In genomic region chr3:165195226-165195625, GRCh38 we compare ENCODE assay signal across 11 cellular contexts. TPM values are rescaled to one million over a fixed set of nuclear protein-coding genes. Genes with fewer than 3 reads are reported as not detected.
DNase-seq lines count a peak whose midpoint lies in the region; ATAC-seq and TF ChIP-seq lines count a peak whose summit lies in the region.
"Had no signal": no experiment of that assay in that cellular context is flagged by ENCODE, and none has a peak within 500 bp of the region (broad histone marks: within the 10 kb centered on the region; RNA-seq: fewer than 3 reads in every experiment).

No MANE protein-coding gene starts in this region.

- H3K36me3 ChIP-seq in esophagus (ENCODE audit: control insufficient read depth in 2 of 2, insufficient read depth in 2 of 2, low read length in 1 of 2): no peaks in the 10 kb centered on the region
- H3K36me3 ChIP-seq in neural progenitor cell: no peaks in the 10 kb centered on the region

- no peak for ATAC-seq in activated CD8-positive, alpha-beta T cell treated with anti-CD3 and anti-CD28 coated beads, Interleukin-2, amount 10 ng/mL, durations not matched to agents 7 days and 5 days
- ATAC-seq in GM21529 (IDR thresholded peaks at IDR 0.05; ENCODE audit: unreplicated experiment): no peak

- H3K4me3 Mint-ChIP-seq in Calu3 (ENCODE audit: low read depth, unreplicated experiment): peak overlapping the region; percentile 82
- H3K4me3 Mint-ChIP-seq in neural progenitor cell: peak overlapping the region; percentile 90
- H3K4me3 Mint-ChIP-seq in activated CD8-positive, alpha-beta T cell treated with anti-CD3 and anti-CD28 coated beads, Interleukin-2, amount 10 ng/mL, durations not matched to agents 7 days and 5 days: no peak overlapping the region

- no TSS peak for BruUV-seq in Calu3 (replicated peaks; lab: Mats Ljungman, UMichigan)

- peak overlapping the region; percentile 86 for H2AFZ ChIP-seq in neural progenitor cell (replicated peaks)

- CTCF ChIA-PET in Calu3 (lab: Charles Lee): interaction anchor here (0.6 to 0.9 kb wide), 2 partner anchors 12 to 235 kb away, joined by 3 read pairs; no protein-coding TSS in a partner anchor
- CTCF ChIA-PET in activated CD8-positive, alpha-beta T cell treated with anti-CD3 and anti-CD28 coated beads, Interleukin-2, amount 10 ng/mL, durations not matched to agents 7 days and 5 days (lab: Charles Lee): interaction anchor here (1.4 kb wide), 1 partner anchor 11 kb away, joined by 7 read pairs; no protein-coding TSS in a partner anchor

- H3K27me3 Mint-ChIP-seq in Calu3 (ENCODE audit: unreplicated experiment) (peaks cover 37% of the 10 kb centered on the region), neural progenitor cell (ENCODE audit: insufficient read depth, low read depth) (peaks cover 30% of the 10 kb centered on the region)
- H3K27me3 Mint-ChIP-seq in activated CD8-positive, alpha-beta T cell treated with anti-CD3 and anti-CD28 coated beads, Interleukin-2, amount 10 ng/mL, durations not matched to agents 7 days and 5 days (ENCODE audit: low read depth): peaks cover 53% of the 10 kb centered on the region

- H3K27me3 ChIP-seq in esophagus (ENCODE audit: control insufficient read depth in 1 of 2, insufficient read depth in 2 of 2, low read length in 2 of 2) (peaks cover 0 to 16% of the 10 kb centered on the region in 2 donors), neural progenitor cell (peaks cover 71% of the 10 kb centered on the region)

- H3K4me3 ChIP-seq in esophagus (ENCODE audit: low read depth in 1 of 2, low read length in 2 of 2): peak overlapping the region; percentile 24 to 56
- H3K4me3 ChIP-seq in neural progenitor cell: peak overlapping the region; percentile 83

- no peaks in the 10 kb centered on the region for H3K9me3 Mint-ChIP-seq in Calu3 (ENCODE audit: low read depth, unreplicated experiment)
- no peaks in the 10 kb centered on the region for H3K9me3 Mint-ChIP-seq in neural progenitor cell
- H3K9me3 Mint-ChIP-seq in activated CD8-positive, alpha-beta T cell treated with anti-CD3 and anti-CD28 coated beads, Interleukin-2, amount 10 ng/mL, durations not matched to agents 7 days and 5 days (ENCODE audit: insufficient read depth): no peaks in the 10 kb centered on the region

- H3K4me1 ChIP-seq in esophagus (ENCODE audit: control insufficient read depth in 2 of 2, insufficient read depth in 2 of 2, low read length in 1 of 2): peaks cover 3% of the 10 kb centered on the region in 2 donors
- H3K4me1 ChIP-seq in neural progenitor cell: peaks cover 30% of the 10 kb centered on the region

- H3K36me3 Mint-ChIP-seq in Calu3 (ENCODE audit: insufficient read depth, unreplicated experiment): peaks cover 17% of the 10 kb centered on the region
- H3K36me3 Mint-ChIP-seq in neural progenitor cell: no peaks in the 10 kb centered on the region
- peaks cover 2% of the 10 kb centered on the region for H3K36me3 Mint-ChIP-seq in activated CD8-positive, alpha-beta T cell treated with anti-CD3 and anti-CD28 coated beads, Interleukin-2, amount 10 ng/mL, durations not matched to agents 7 days and 5 days (ENCODE audit: low read depth)

- DNase-seq in Calu3: no peak
- peak; percentile 75 for DNase-seq in NCI-H1105 treated with DMSO at 0.1 percent for 48 hours (lab: John Stamatoyannopoulos, UW)
- DNase-seq in neural progenitor cell (ENCODE audit: low spot score): peak; percentile 26
- no peak for DNase-seq in activated CD8-positive, alpha-beta T cell treated with anti-CD3 and anti-CD28 coated beads, Interleukin-2, amount 10 ng/mL, durations not matched to agents 7 days and 5 days
- DNase-seq in activated CD4-positive, CD25-positive, alpha-beta regulatory T cell treated with anti-CD3 and anti-CD28 coated beads, Interleukin-2, amount 50 U/mL, for 72 hours: no peak
- DNase-seq in GM13976 (ENCODE audit: low spot score): no peak
- DNase-seq: cerebellar nuclear complex; stimulated activated CD4-positive, alpha-beta T cell treated with anti-CD3 and anti-CD28 coated beads, Interleukin-1b, Interleukin-23, amount 100 ng/mL, for 48 hours had no signal

- H3K4me2 ChIP-seq in neural progenitor cell: peak overlapping the region; percentile 98

- H3F3A ChIP-seq in neural progenitor cell (ENCODE audit: low read depth): peaks cover 28% of the 10 kb centered on the region

- in situ Hi-C loops in GM13976 (cut with MboI; ENCODE audit: low sequenced_read_pairs, unreplicated experiment): no loop called here

- H3K9me3 ChIP-seq in esophagus (ENCODE audit: control insufficient read depth in 2 of 2, insufficient read depth in 1 of 2, low read depth in 1 of 2, low read length in 1 of 2) (no peaks in the 10 kb centered on the region), neural progenitor cell (ENCODE audit: low read depth) (no peaks in the 10 kb centered on the region)

- no peak for TF ChIP-seq CTCF in Calu3 (IDR thresholded peaks at IDR 0.05; ENCODE audit: unreplicated experiment)
- no peak for TF ChIP-seq CTCF in neural progenitor cell (IDR thresholded peaks at IDR 0.05)
- TF ChIP-seq CTCF in GM13976 (IDR thresholded peaks at IDR 0.05; ENCODE audit: borderline replicate concordance, control extremely low read depth, extremely low read depth, insufficient read depth, missing control alignments): no peak

- no peak overlapping the region for H3K9ac ChIP-seq in neural progenitor cell

- H3K4me1 Mint-ChIP-seq in Calu3 (ENCODE audit: low read depth, unreplicated experiment) (peaks cover 18% of the 10 kb centered on the region), neural progenitor cell (peaks cover 25% of the 10 kb centered on the region)
- H3K4me1 Mint-ChIP-seq in activated CD8-positive, alpha-beta T cell treated with anti-CD3 and anti-CD28 coated beads, Interleukin-2, amount 10 ng/mL, durations not matched to agents 7 days and 5 days (ENCODE audit: low read depth): no peaks in the 10 kb centered on the region

- peaks cover 6% of the 10 kb centered on the region for H4K20me1 ChIP-seq in neural progenitor cell (ENCODE audit: low read depth)

- H3K27ac Mint-ChIP-seq in Calu3 (ENCODE audit: unreplicated experiment) (no peak overlapping the region), neural progenitor cell (no peak overlapping the region)
- no peak overlapping the region for H3K27ac Mint-ChIP-seq in activated CD8-positive, alpha-beta T cell treated with anti-CD3 and anti-CD28 coated beads, Interleukin-2, amount 10 ng/mL, durations not matched to agents 7 days and 5 days

- 7 to 8% methylated on average over 19 of the region's 19 CpGs for WGBS in esophagus, 2 donors

- H3K27ac ChIP-seq in esophagus (ENCODE audit: low read depth in 2 of 2, low read length in 1 of 2): no peak overlapping the region
- no peak overlapping the region for H3K27ac ChIP-seq in neural progenitor cell

- intact Hi-C loops in Calu3 (cut with micrococcal nuclease; ENCODE audit: unreplicated experiment): no loop called here

- POLR2A ChIA-PET in activated CD8-positive, alpha-beta T cell treated with anti-CD3 and anti-CD28 coated beads, Interleukin-2, amount 10 ng/mL, durations not matched to agents 7 days and 5 days (lab: Charles Lee): no interaction called here

- no peaks in the 10 kb centered on the region for H3K79me2 ChIP-seq in neural progenitor cell (ENCODE audit: low read depth)

RNA-seq across cellular contexts. Expression of gene SLITRK3, which starts 1.0 kb away (rescaled TPM):
- total RNA-seq in Calu3 (2022) (not detected in 2 replicates), neural progenitor cell (ENCODE audit: low replicate concordance) (0.79 and 1.1 TPM in 2 replicates)
- under 1 TPM; 0.14 to 0.94 TPM for polyA plus RNA-seq in esophagus
- total RNA-seq in activated CD8-positive, alpha-beta T cell treated with anti-CD3 and anti-CD28 coated beads, Interleukin-2, amount 10 ng/mL, durations not matched to agents 7 days and 5 days: not detected
- total RNA-seq: M059J had no signal

Comparison
In these comparisons a context has a peak if more than half of its experiments do, and no peak if none do; other contexts are left out.
1. DNase-seq: peak in NCI-H1105 treated with DMSO at 0.1 percent for 48 hours (single experiment) and neural progenitor cell (single experiment); none in Calu3 (single experiment), activated CD8-positive, alpha-beta T cell treated with anti-CD3 and anti-CD28 coated beads, Interleukin-2, amount 10 ng/mL, durations not matched to agents 7 days and 5 days (single experiment), activated CD4-positive, CD25-positive, alpha-beta regulatory T cell treated with anti-CD3 and anti-CD28 coated beads, Interleukin-2, amount 50 U/mL, for 72 hours (single experiment) and GM13976 (single experiment).